Comparison of ENCODE assay signal across 9 cellular contexts in genomic region chr4:110589297-110589696, GRCh38. TPM values are rescaled to one million over a fixed set of nuclear protein-coding genes. Genes with fewer than 3 reads are reported as not detected.
A peak's percentile ranks its signal among the peaks of the same experiment; 100 is the strongest.
DNase-seq lines count a peak whose midpoint lies in the region; ATAC-seq, FAIRE-seq and TF ChIP-seq lines count a peak whose summit lies in the region.
"Had no signal": no experiment of that assay in that cellular context is flagged by ENCODE, and none has a peak within 500 bp of the region (broad histone marks: within the 10 kb centered on the region; RNA-seq: fewer than 3 reads in every experiment).

No MANE protein-coding gene starts in this region.

- 0 out of 2 replicates have a peak, but pooled peaks cover 2% of the 10 kb centered on the region for H3K27me3 ChIP-seq in BE2C
- H3K27me3 ChIP-seq in IMR-90 (ENCODE audit: control insufficient read depth, insufficient read depth, low read length), result no peaks in the 10 kb centered on the region

- H3K4me3 ChIP-seq in BE2C (ENCODE audit: low read depth, low read length) (no peak overlapping the region), IMR-90 (ENCODE audit: insufficient read depth, low read depth, low read length) (no peak overlapping the region), kidney (ENCODE audit: low read length in 2 of 2) (no peak overlapping the region)

- CTCF ChIA-PET in IMR-90 (lab: Yijun Ruan, JAX), result interaction anchor here (1.3 kb wide), 1 partner anchor 23 kb away, joined by 3 read pairs; no protein-coding TSS in a partner anchor

- no peak overlapping the region for H3K23ac ChIP-seq in IMR-90 (ENCODE audit: low read depth, low read length)

- H3K36me3 Mint-ChIP-seq in immature natural killer cell, result no peaks in the 10 kb centered on the region
- H3K36me3 Mint-ChIP-seq in effector memory CD8-positive, alpha-beta T cell (ENCODE audit: insufficient read depth), result no peaks in the 10 kb centered on the region

- H2BK120ac ChIP-seq in IMR-90 (ENCODE audit: low read depth, low read length), result no peak overlapping the region

- no peak overlapping the region for H4K8ac ChIP-seq in IMR-90 (ENCODE audit: low read depth in 2 of 2, low read length in 2 of 2)

- intact Hi-C loops in IMR-90 (cut with micrococcal nuclease) (no loop called here), kidney (cut with DNase I) (no loop called here)

- H3K27me3 Mint-ChIP-seq in immature natural killer cell (ENCODE audit: low read depth in 3 of 3), result peaks cover 1 to 4% (median 2%) of the 10 kb centered on the region in 3 donors
- no peaks in the 10 kb centered on the region for H3K27me3 Mint-ChIP-seq in effector memory CD8-positive, alpha-beta T cell

- in situ Hi-C loops in IMR-90 (cut with MboI; ENCODE audit: low sequenced_read_pairs), result no loop called here

- TF ChIP-seq CTCF in BE2C (IDR thresholded peaks at IDR 0.05; ENCODE audit: low read depth, low read length) (peak; percentile 3; the same call in 1 of the 2 replicates), IMR-90 (conservative IDR thresholded peaks at IDR 0.05; ENCODE audit: low read depth, low read length) (peak; percentile 31), kidney (IDR thresholded peaks at IDR 0.05; ENCODE audit: borderline replicate concordance, extremely low read depth, insufficient read depth) (no peak)

- H3K4me1 Mint-ChIP-seq in immature natural killer cell, result no peaks in the 10 kb centered on the region
- no peaks in the 10 kb centered on the region for H3K4me1 Mint-ChIP-seq in effector memory CD8-positive, alpha-beta T cell (ENCODE audit: low read depth in 2 of 2)

- BruUV-seq in IMR-90 (replicated peaks; lab: Mats Ljungman, UMichigan), result no TSS peak

- dilution Hi-C loops in IMR-90 (cut with HindIII; ENCODE audit: low sequenced_read_pairs, unreplicated experiment), result no loop called here

- TF ChIP-seq RAD21 in IMR-90 (IDR thresholded peaks at IDR 0.05; ENCODE audit: low read length), result no peak

- H3K4me3 Mint-ChIP-seq in immature natural killer cell, result no peak overlapping the region
- no peak overlapping the region for H3K4me3 Mint-ChIP-seq in effector memory CD8-positive, alpha-beta T cell

- TF ChIP-seq POLR2A in IMR-90 (IDR thresholded peaks at IDR 0.05; ENCODE audit: low read depth, low read length), result no peak

- no peak overlapping the region for H3K14ac ChIP-seq in IMR-90 (replicated peaks; ENCODE audit: low read depth, low read length)

- no peaks in the 10 kb centered on the region for H3K4me1 ChIP-seq in BE2C
- H3K4me1 ChIP-seq in IMR-90 (ENCODE audit: control insufficient read depth, insufficient read depth, low read length), result no peaks in the 10 kb centered on the region
- H3K4me1 ChIP-seq in kidney (ENCODE audit: control insufficient read depth in 1 of 2, insufficient read depth in 1 of 2, low read depth in 1 of 2, low read length in 2 of 2), result no peaks in the 10 kb centered on the region

- H2BK15ac ChIP-seq in IMR-90 (ENCODE audit: low read depth, low read length), result no peak overlapping the region

- no peak overlapping the region for H3K56ac ChIP-seq in IMR-90 (ENCODE audit: extremely low read depth, insufficient read depth, low read length)

- H3K27ac ChIP-seq in IMR-90 (ENCODE audit: insufficient read depth, low read length) (no peak overlapping the region), kidney (ENCODE audit: low read depth in 2 of 2, low read length in 2 of 2) (no peak overlapping the region)

- no peaks in the 10 kb centered on the region for H4K20me1 ChIP-seq in IMR-90 (ENCODE audit: insufficient read depth, low read length)

- H3K79me1 ChIP-seq in IMR-90 (ENCODE audit: low read depth in 1 of 2, low read length in 2 of 2), result no peaks in the 10 kb centered on the region

- H4K91ac ChIP-seq in IMR-90 (ENCODE audit: insufficient read depth, low read depth, low read length), result no peak overlapping the region

- ATAC-seq in IMR-90 (ENCODE audit: low read depth) (no peak), GM18519 (IDR thresholded peaks at IDR 0.05; ENCODE audit: low FRiP score, unreplicated experiment) (no peak)
- no peak for ATAC-seq in effector memory CD8-positive, alpha-beta T cell (replicated peaks)

- H3K9ac ChIP-seq in IMR-90 (ENCODE audit: low read depth, low read length), result no peak overlapping the region
- H3K9ac ChIP-seq in kidney (ENCODE audit: low read length in 2 of 2), result no peak overlapping the region

- H3K4ac ChIP-seq in IMR-90 (ENCODE audit: low read depth, low read length), result no peak overlapping the region

- H4K5ac ChIP-seq in IMR-90 (ENCODE audit: low read depth, low read length), result no peak overlapping the region

- no peaks in the 10 kb centered on the region for H3K9me1 ChIP-seq in IMR-90 (ENCODE audit: insufficient read depth, low read length)

- H2AK5ac ChIP-seq in IMR-90 (ENCODE audit: low read depth, low read length), result no peak overlapping the region

- H3K9me3 Mint-ChIP-seq in immature natural killer cell, result peaks cover 0 to 4% (median 0%) of the 10 kb centered on the region in 6 donors
- H3K9me3 Mint-ChIP-seq in effector memory CD8-positive, alpha-beta T cell, result no peaks in the 10 kb centered on the region

- no peak overlapping the region for H2AK9ac ChIP-seq in IMR-90 (replicated peaks; ENCODE audit: low read depth, low read length, poor library complexity)

- H2BK5ac ChIP-seq in IMR-90 (ENCODE audit: low read depth, low read length, poor library complexity, severe bottlenecking), result no peak overlapping the region

- H3K9me3 ChIP-seq in BE2C, result no peaks in the 10 kb centered on the region; the same call in 1 of the 2 replicates
- no peaks in the 10 kb centered on the region for H3K9me3 ChIP-seq in IMR-90 (ENCODE audit: control insufficient read depth, insufficient read depth, low read length)
- H3K9me3 ChIP-seq in kidney (ENCODE audit: control insufficient read depth in 1 of 2, low read length in 2 of 2), result no peaks in the 10 kb centered on the region

- H3K18ac ChIP-seq in IMR-90 (ENCODE audit: low read depth, low read length), result no peak overlapping the region

- no peak overlapping the region for H2BK20ac ChIP-seq in IMR-90 (ENCODE audit: low read depth, low read length)

- H3K36me3 ChIP-seq in BE2C (no peaks in the 10 kb centered on the region), IMR-90 (ENCODE audit: control insufficient read depth, insufficient read depth, low read length) (no peaks in the 10 kb centered on the region), kidney (ENCODE audit: control insufficient read depth in 1 of 2, insufficient read depth in 2 of 2, low read length in 2 of 2) (no peaks in the 10 kb centered on the region)

- no peak overlapping the region for H3K4me2 ChIP-seq in IMR-90 (ENCODE audit: low read depth, low read length)

- no peak overlapping the region for H3K27ac Mint-ChIP-seq in immature natural killer cell
- no peak overlapping the region for H3K27ac Mint-ChIP-seq in effector memory CD8-positive, alpha-beta T cell

- H2AFZ ChIP-seq in IMR-90 (replicated peaks; ENCODE audit: low read length, poor library complexity), result no peak overlapping the region

- DNase-seq in BE2C (no peak), IMR-90 (peak; percentile 11), SW480 (ENCODE audit: low spot score) (peak; percentile 5), kidney (no peak), GM19238 (ENCODE audit: insufficient read length, low spot score) (no peak), immature natural killer cell (no peak)
- no peak for DNase-seq in effector memory CD8-positive, alpha-beta T cell
- DNase-seq: NCI-H187 treated with DMSO at 0.1 percent for 48 hours had no signal

- peak; percentile 15 for FAIRE-seq in kidney (lab: Jason Lieb, UNC)

- POLR2A ChIA-PET in IMR-90 (lab: Charles Lee; ENCODE audit: unreplicated experiment), result no interaction called here

TF ChIP-seq in IMR-90, 13 proteins besides CTCF, POLR2A, EP300 and RAD21:
- no peak for TF ChIP-seq RCOR1 (IDR thresholded peaks at IDR 0.05; ENCODE audit: insufficient replicate concordance, low read length)
- no peak for TF ChIP-seq MAFK (IDR thresholded peaks at IDR 0.05; ENCODE audit: low read depth, low read length)
- TF ChIP-seq, protein P1, sequence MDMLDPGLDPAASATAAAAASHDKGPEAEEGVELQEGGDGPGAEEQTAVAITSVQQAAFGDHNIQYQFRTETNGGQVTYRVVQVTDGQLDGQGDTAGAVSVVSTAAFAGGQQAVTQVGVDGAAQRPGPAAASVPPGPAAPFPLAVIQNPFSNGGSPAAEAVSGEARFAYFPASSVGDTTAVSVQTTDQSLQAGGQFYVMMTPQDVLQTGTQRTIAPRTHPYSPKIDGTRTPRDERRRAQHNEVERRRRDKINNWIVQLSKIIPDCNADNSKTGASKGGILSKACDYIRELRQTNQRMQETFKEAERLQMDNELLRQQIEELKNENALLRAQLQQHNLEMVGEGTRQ (IDR thresholded peaks at IDR 0.05; ENCODE audit: low read depth, low read length), result no peak
- no peak for TF ChIP-seq CHD1 (IDR thresholded peaks at IDR 0.05; ENCODE audit: low read depth, low read length)
- no peak for TF ChIP-seq FOS (IDR thresholded peaks at IDR 0.05; ENCODE audit: low read depth, low read length)
- TF ChIP-seq, protein P2, sequence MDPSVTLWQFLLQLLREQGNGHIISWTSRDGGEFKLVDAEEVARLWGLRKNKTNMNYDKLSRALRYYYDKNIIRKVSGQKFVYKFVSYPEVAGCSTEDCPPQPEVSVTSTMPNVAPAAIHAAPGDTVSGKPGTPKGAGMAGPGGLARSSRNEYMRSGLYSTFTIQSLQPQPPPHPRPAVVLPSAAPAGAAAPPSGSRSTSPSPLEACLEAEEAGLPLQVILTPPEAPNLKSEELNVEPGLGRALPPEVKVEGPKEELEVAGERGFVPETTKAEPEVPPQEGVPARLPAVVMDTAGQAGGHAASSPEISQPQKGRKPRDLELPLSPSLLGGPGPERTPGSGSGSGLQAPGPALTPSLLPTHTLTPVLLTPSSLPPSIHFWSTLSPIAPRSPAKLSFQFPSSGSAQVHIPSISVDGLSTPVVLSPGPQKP (IDR thresholded peaks at IDR 0.05; ENCODE audit: borderline replicate concordance, low read depth, low read length), result no peak
- TF ChIP-seq MAZ (IDR thresholded peaks at IDR 0.05; ENCODE audit: borderline replicate concordance, low read depth, low read length), result no peak
- TF ChIP-seq NFE2L2 (IDR thresholded peaks at IDR 0.05; ENCODE audit: low read depth, low read length), result no peak
TF ChIP-seq in IMR-90: peak in this region for 0.

RNA-seq across cellular contexts. Expression of gene PITX2, which starts 33.6 kb away (rescaled TPM):
- polyA plus RNA-seq in BE2C (2012; ENCODE audit: insufficient read depth, insufficient read length, low read depth), result 0.28 TPM
- total RNA-seq in IMR-90 (2012; rRNA removed) (3.0 and 3.6 TPM in 2 replicates), kidney (3.2 TPM)
- polyA plus RNA-seq in IMR-90 (2012; rRNA removed) (6.3 and 7.0 TPM in 2 replicates), kidney (ENCODE audit: insufficient read depth, low read depth, low replicate concordance) (0.71 TPM), immature natural killer cell (not detected)
- 4.4 and 4.5 TPM in 2 replicates for polyA plus RNA-seq in IMR-90 (2012; cell fraction: cytosol; rRNA removed)
- 8.4 and 11.1 TPM in 2 replicates for polyA plus RNA-seq in IMR-90 (2012; cell fraction: nucleus; rRNA removed; ENCODE audit: low replicate concordance)

Comparison
In these comparisons a context has a peak if more than half of its experiments do, and no peak if none do; other contexts are left out.
1. DNase-seq: peak in IMR-90 (single experiment) and SW480 (single experiment); none in BE2C (single experiment), kidney (single experiment), GM19238 (single experiment), immature natural killer cell (0 of 3) and effector memory CD8-positive, alpha-beta T cell (0 of 3).